ENCODE assay signal across 8 cellular contexts in genomic region chr16:88804552-88805339, GRCh38. TPM values are rescaled to one million over a fixed set of nuclear protein-coding genes. Genes with fewer than 3 reads are reported as not detected.
DNase-seq lines count a peak whose midpoint lies in the region; ATAC-seq and TF ChIP-seq lines count a peak whose summit lies in the region.

No MANE protein-coding gene starts in this region.

- no peak for ATAC-seq in CD8-positive, alpha-beta T cell
- ATAC-seq in HG03025 (IDR thresholded peaks at IDR 0.05; ENCODE audit: low FRiP score, unreplicated experiment) = no peak

- H3K4me3 Mint-ChIP-seq in CD8-positive, alpha-beta T cell = peak overlapping the region; percentile 56
- peak overlapping the region; percentile 55 for H3K4me3 Mint-ChIP-seq in glutamatergic neuron (ENCODE audit: unreplicated experiment)

- H3K27me3 ChIP-seq in CD8-positive, alpha-beta T cell (ENCODE audit: insufficient read depth, low read length) = no peaks in the 10 kb centered on the region
- H3K27me3 ChIP-seq in stomach = peaks cover 0 to 10% (median 5%) of the 10 kb centered on the region in 3 donors

- 17 to 38% (median 25%) methylated on average over 19 to 39 of the region's 39 CpGs for WGBS in stomach, 5 donors

- H3K36me3 Mint-ChIP-seq in CD8-positive, alpha-beta T cell = peaks cover 12% of the 10 kb centered on the region
- H3K36me3 Mint-ChIP-seq in glutamatergic neuron (ENCODE audit: unreplicated experiment) = no peaks in the 10 kb centered on the region

- H3K9me3 ChIP-seq in CD8-positive, alpha-beta T cell (ENCODE audit: low read length) = no peaks in the 10 kb centered on the region
- no peaks in the 10 kb centered on the region for H3K9me3 ChIP-seq in stomach

- no peak for DNase-seq in CD8-positive, alpha-beta T cell
- DNase-seq in HFF-Myc (ENCODE audit: extremely low read depth, low read depth) = no peak
- DNase-seq in glutamatergic neuron = no peak
- no peak for DNase-seq in stomach
- DNase-seq in NOMO-1 treated with dmso at 0.1 percent for 144 hours (lab: John Stamatoyannopoulos, UW; ENCODE audit: unreplicated experiment) = no peak
- no peak for DNase-seq in NK-92 treated with Interleukin-12 subunit alpha and Interleukin-12 subunit beta, amount 100 ng/mL, for 24 hours (lab: John Stamatoyannopoulos, UW)

- no peak overlapping the region for H3K4me3 ChIP-seq in CD8-positive, alpha-beta T cell (ENCODE audit: low read depth, low read length)
- peak overlapping the region; percentile 77 for H3K4me3 ChIP-seq in HFF-Myc (replicated peaks; ENCODE audit: low read depth, low read length)
- H3K4me3 ChIP-seq in WI38 (ENCODE audit: low read depth, low read length) = peak overlapping the region; percentile 70
- H3K4me3 ChIP-seq in stomach = peak overlapping the region in 3 of 4 donors; percentile 67 to 83 (median 75)

- no peak for TF ChIP-seq POLR2A in stomach (IDR thresholded peaks at IDR 0.05)

- peaks cover 22% of the 10 kb centered on the region for H3K4me1 ChIP-seq in CD8-positive, alpha-beta T cell (ENCODE audit: insufficient read depth, low read length)
- H3K4me1 ChIP-seq in stomach = peaks cover 18 to 41% (median 38%) of the 10 kb centered on the region in 4 donors

- H3K36me3 ChIP-seq in CD8-positive, alpha-beta T cell (ENCODE audit: insufficient read depth, low read length) = peaks cover 9% of the 10 kb centered on the region
- H3K36me3 ChIP-seq in stomach = peaks cover 8 to 30% (median 23%) of the 10 kb centered on the region in 4 donors

- CTCF ChIA-PET in CD8-positive, alpha-beta T cell (lab: Charles Lee) = interaction anchor here (1.0 kb wide), 1 partner anchor 62 kb away, joined by 3 read pairs; no protein-coding TSS in a partner anchor

- no peaks in the 10 kb centered on the region for H3K9me3 Mint-ChIP-seq in CD8-positive, alpha-beta T cell
- H3K9me3 Mint-ChIP-seq in glutamatergic neuron (ENCODE audit: unreplicated experiment) = peaks cover 2% of the 10 kb centered on the region

- no peaks in the 10 kb centered on the region for H3K27me3 Mint-ChIP-seq in CD8-positive, alpha-beta T cell (ENCODE audit: low read depth)
- H3K27me3 Mint-ChIP-seq in glutamatergic neuron (ENCODE audit: unreplicated experiment) = peaks cover 3% of the 10 kb centered on the region

- no peak overlapping the region for H3K27ac ChIP-seq in CD8-positive, alpha-beta T cell (ENCODE audit: low read depth, low read length)
- no peak overlapping the region for H3K27ac ChIP-seq in stomach

- peaks cover 23% of the 10 kb centered on the region for H3K4me1 Mint-ChIP-seq in CD8-positive, alpha-beta T cell (ENCODE audit: low read depth)
- H3K4me1 Mint-ChIP-seq in glutamatergic neuron (ENCODE audit: low read depth, unreplicated experiment) = no peaks in the 10 kb centered on the region

- H3K27ac Mint-ChIP-seq in CD8-positive, alpha-beta T cell = no peak overlapping the region
- H3K27ac Mint-ChIP-seq in glutamatergic neuron (ENCODE audit: unreplicated experiment) = no peak overlapping the region

- intact Hi-C loops in CD8-positive, alpha-beta T cell (cut with DNase I, micrococcal nuclease) = loop anchor here in 1 of 2 experiments (10.0 kb wide), 1 partner anchor 350 kb away; the partner anchor contains the start of gene ZFPM1
- intact Hi-C loops in stomach (cut with DNase I; ENCODE audit: low total_unique reads) = no loop called here

- no peak for TF ChIP-seq EP300 in stomach (IDR thresholded peaks at IDR 0.05)

- TF ChIP-seq CTCF in CD8-positive, alpha-beta T cell (IDR thresholded peaks at IDR 0.05) = no peak
- TF ChIP-seq CTCF in HFF-Myc (IDR thresholded peaks at IDR 0.05; ENCODE audit: low read depth, low read length, missing control alignments) (no peak), WI38 (IDR thresholded peaks at IDR 0.05; ENCODE audit: low read depth, low read length) (no peak), glutamatergic neuron (IDR thresholded peaks at IDR 0.05; ENCODE audit: partially characterized antibody, unreplicated experiment) (no peak), stomach (IDR thresholded peaks at IDR 0.05) (no peak)

- POLR2A ChIA-PET in CD8-positive, alpha-beta T cell (lab: Charles Lee) = interaction anchor here (2.5 kb wide), 1 partner anchor 11 kb away, joined by 8 read pairs; no protein-coding TSS in a partner anchor

RNA-seq across cellular contexts. Expression of gene CDT1, which starts 1.2 kb away (rescaled TPM):
- total RNA-seq in CD8-positive, alpha-beta T cell = 1 to 10 TPM; 1.2 to 2.3 TPM
- total RNA-seq in glutamatergic neuron (ENCODE audit: unreplicated experiment) (5.6 TPM), stomach (100 to 1,000 TPM in 1 of 5 donors, 10 to 100 TPM in 1, 1 to 10 TPM in 3; 1.5 to 147 (median 8.7) TPM)
- polyA plus RNA-seq in stomach = 1 to 10 TPM; 3.2 to 5.2 (median 4.1) TPM

RNA-seq across cellular contexts. Expression of gene APRT, which starts 7.0 kb away (rescaled TPM):
- total RNA-seq in CD8-positive, alpha-beta T cell = 100 to 1,000 TPM; 171 to 178 TPM
- total RNA-seq in glutamatergic neuron (ENCODE audit: unreplicated experiment) (54.4 TPM), stomach (100 to 1,000 TPM in 2 of 5 donors, 10 to 100 TPM in 3; 18.1 to 340 (median 85.3) TPM)
- 100 to 1,000 TPM; 224 to 250 (median 241) TPM for polyA plus RNA-seq in stomach

RNA-seq across cellular contexts. Expression of gene PIEZO1, which starts 19.7 kb away (rescaled TPM):
- 10 to 100 TPM; 67.4 to 70.1 TPM for total RNA-seq in CD8-positive, alpha-beta T cell
- total RNA-seq in glutamatergic neuron (ENCODE audit: unreplicated experiment) = 12.3 TPM
- total RNA-seq in stomach = 100 to 1,000 TPM in 4 of 5 donors, 10 to 100 TPM in 1; 81.7 to 171 (median 128) TPM
- polyA plus RNA-seq in stomach = 100 to 1,000 TPM in 1 of 3 donors, 10 to 100 TPM in 2; 43.7 to 153 (median 49.1) TPM

RNA-seq across cellular contexts. Expression of gene GALNS, which starts 52.0 kb away (rescaled TPM):
- total RNA-seq in CD8-positive, alpha-beta T cell = 10 to 100 TPM; 16.0 to 20.0 TPM
- total RNA-seq in glutamatergic neuron (ENCODE audit: unreplicated experiment) = 31.7 TPM
- total RNA-seq in stomach = 100 to 1,000 TPM in 1 of 5 donors, 10 to 100 TPM in 4; 16.2 to 110 (median 51.9) TPM
- 10 to 100 TPM in 2 of 3 donors, 1 to 10 TPM in 1; 8.6 to 16.6 (median 11.5) TPM for polyA plus RNA-seq in stomach

RNA-seq across cellular contexts. Expression of gene TRAPPC2L, which starts 52.2 kb away (rescaled TPM):
- total RNA-seq in CD8-positive, alpha-beta T cell = 10 to 100 TPM; 53.4 to 56.5 TPM
- total RNA-seq in glutamatergic neuron (ENCODE audit: unreplicated experiment) (50.6 TPM), stomach (10 to 100 TPM in 3 of 5 donors, 1 to 10 TPM in 2; 2.9 to 31.4 (median 25.2) TPM)
- polyA plus RNA-seq in stomach = 100 to 1,000 TPM in 1 of 3 donors, 10 to 100 TPM in 2; 57.6 to 107 (median 91.4) TPM
